In genomic region chr7:4682621-4683042, GRCh38 we compare ENCODE assay signal across 1 cellular context.
A peak's percentile ranks its signal among the peaks of the same experiment; 100 is the strongest.
TF ChIP-seq lines count a peak whose summit lies in the region.

No MANE protein-coding gene starts in this region.

TF ChIP-seq in HepG2, 621 proteins besides CTCF, POLR2A, EP300 and RAD21 (continued from another document):
- TF ChIP-seq THRA (CRISPR knock-in tag; IDR thresholded peaks at IDR 0.05; ENCODE audit: borderline replicate concordance): no peak
- TF ChIP-seq SMAD9 (CRISPR knock-in tag; IDR thresholded peaks at IDR 0.05): no peak
- TF ChIP-seq ZNF557 (CRISPR knock-in tag; IDR thresholded peaks at IDR 0.05): no peak; the same call in 1 of the 2 replicates
- 0 out of 2 replicates have a peak, but pooled peaks have one; percentile 25 for TF ChIP-seq ZNF790 (CRISPR knock-in tag; IDR thresholded peaks at IDR 0.05; ENCODE audit: borderline replicate concordance)
- TF ChIP-seq ZHX2 (IDR thresholded peaks at IDR 0.05; ENCODE audit: low read depth): no peak
- TF ChIP-seq ZHX2 (CRISPR knock-in tag; IDR thresholded peaks at IDR 0.05; ENCODE audit: borderline replicate concordance): no peak
- peak; percentile 72 for TF ChIP-seq PHF8 (CRISPR knock-in tag; IDR thresholded peaks at IDR 0.05)
- no peak for TF ChIP-seq ZNF276 (CRISPR knock-in tag; IDR thresholded peaks at IDR 0.05; ENCODE audit: low read depth)
- 0 out of 2 replicates have a peak, but pooled peaks have one; percentile 47 for TF ChIP-seq ZC3H13 (CRISPR knock-in tag; IDR thresholded peaks at IDR 0.05)
- no peak for TF ChIP-seq IKZF1 (IDR thresholded peaks at IDR 0.05)
- TF ChIP-seq, protein P1, sequence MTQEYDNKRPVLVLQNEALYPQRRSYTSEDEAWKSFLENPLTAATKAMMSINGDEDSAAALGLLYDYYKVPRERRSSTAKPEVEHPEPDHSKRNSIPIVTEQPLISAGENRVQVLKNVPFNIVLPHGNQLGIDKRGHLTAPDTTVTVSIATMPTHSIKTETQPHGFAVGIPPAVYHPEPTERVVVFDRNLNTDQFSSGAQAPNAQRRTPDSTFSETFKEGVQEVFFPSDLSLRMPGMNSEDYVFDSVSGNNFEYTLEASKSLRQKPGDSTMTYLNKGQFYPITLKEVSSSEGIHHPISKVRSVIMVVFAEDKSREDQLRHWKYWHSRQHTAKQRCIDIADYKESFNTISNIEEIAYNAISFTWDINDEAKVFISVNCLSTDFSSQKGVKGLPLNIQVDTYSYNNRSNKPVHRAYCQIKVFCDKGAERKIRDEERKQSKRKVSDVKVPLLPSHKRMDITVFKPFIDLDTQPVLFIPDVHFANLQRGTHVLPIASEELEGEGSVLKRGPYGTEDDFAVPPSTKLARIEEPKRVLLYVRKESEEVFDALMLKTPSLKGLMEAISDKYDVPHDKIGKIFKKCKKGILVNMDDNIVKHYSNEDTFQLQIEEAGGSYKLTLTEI (CRISPR knock-in tag; conservative IDR thresholded peaks at IDR 0.05): no peak
- peak; percentile 28 for TF ChIP-seq STAG1 (CRISPR knock-in tag; IDR thresholded peaks at IDR 0.05)
- TF ChIP-seq TBX3 (IDR thresholded peaks at IDR 0.05; ENCODE audit: borderline replicate concordance): no peak
- no peak for TF ChIP-seq TBP (CRISPR knock-in tag; IDR thresholded peaks at IDR 0.05)
- TF ChIP-seq EZH2 (conservative IDR thresholded peaks at IDR 0.05; ENCODE audit: low read depth, low read length): no peak
- no peak for TF ChIP-seq ZBTB20 (CRISPR knock-in tag; IDR thresholded peaks at IDR 0.05; ENCODE audit: borderline replicate concordance, low read depth)
- TF ChIP-seq, protein P2, sequence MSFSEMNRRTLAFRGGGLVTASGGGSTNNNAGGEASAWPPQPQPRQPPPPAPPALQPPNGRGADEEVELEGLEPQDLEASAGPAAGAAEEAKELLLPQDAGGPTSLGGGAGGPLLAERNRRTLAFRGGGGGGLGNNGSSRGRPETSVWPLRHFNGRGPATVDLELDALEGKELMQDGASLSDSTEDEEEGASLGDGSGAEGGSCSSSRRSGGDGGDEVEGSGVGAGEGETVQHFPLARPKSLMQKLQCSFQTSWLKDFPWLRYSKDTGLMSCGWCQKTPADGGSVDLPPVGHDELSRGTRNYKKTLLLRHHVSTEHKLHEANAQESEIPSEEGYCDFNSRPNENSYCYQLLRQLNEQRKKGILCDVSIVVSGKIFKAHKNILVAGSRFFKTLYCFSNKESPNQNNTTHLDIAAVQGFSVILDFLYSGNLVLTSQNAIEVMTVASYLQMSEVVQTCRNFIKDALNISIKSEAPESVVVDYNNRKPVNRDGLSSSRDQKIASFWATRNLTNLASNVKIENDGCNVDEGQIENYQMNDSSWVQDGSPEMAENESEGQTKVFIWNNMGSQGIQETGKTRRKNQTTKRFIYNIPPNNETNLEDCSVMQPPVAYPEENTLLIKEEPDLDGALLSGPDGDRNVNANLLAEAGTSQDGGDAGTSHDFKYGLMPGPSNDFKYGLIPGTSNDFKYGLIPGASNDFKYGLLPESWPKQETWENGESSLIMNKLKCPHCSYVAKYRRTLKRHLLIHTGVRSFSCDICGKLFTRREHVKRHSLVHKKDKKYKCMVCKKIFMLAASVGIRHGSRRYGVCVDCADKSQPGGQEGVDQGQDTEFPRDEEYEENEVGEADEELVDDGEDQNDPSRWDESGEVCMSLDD (CRISPR knock-in tag; IDR thresholded peaks at IDR 0.05; ENCODE audit: borderline replicate concordance): 0 out of 2 replicates have a peak, but pooled peaks have one; percentile 36
- TF ChIP-seq ZFP62 (CRISPR knock-in tag; IDR thresholded peaks at IDR 0.05): peak; percentile 28; the same call in 1 of the 2 replicates
- TF ChIP-seq, protein P3, sequence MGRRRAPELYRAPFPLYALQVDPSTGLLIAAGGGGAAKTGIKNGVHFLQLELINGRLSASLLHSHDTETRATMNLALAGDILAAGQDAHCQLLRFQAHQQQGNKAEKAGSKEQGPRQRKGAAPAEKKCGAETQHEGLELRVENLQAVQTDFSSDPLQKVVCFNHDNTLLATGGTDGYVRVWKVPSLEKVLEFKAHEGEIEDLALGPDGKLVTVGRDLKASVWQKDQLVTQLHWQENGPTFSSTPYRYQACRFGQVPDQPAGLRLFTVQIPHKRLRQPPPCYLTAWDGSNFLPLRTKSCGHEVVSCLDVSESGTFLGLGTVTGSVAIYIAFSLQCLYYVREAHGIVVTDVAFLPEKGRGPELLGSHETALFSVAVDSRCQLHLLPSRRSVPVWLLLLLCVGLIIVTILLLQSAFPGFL (CRISPR knock-in tag; IDR thresholded peaks at IDR 0.05): 0 out of 2 replicates have a peak, but pooled peaks have one; percentile 46
- peak; percentile 46 for TF ChIP-seq MEIS2 (CRISPR knock-in tag; IDR thresholded peaks at IDR 0.05)
- peak; percentile 50 for TF ChIP-seq MYC (CRISPR knock-in tag; IDR thresholded peaks at IDR 0.05; ENCODE audit: borderline replicate concordance)
- peak; percentile 61 for TF ChIP-seq ZFX (CRISPR knock-in tag; IDR thresholded peaks at IDR 0.05; ENCODE audit: low read depth)
- no peak for TF ChIP-seq ZNF354B (CRISPR knock-in tag; IDR thresholded peaks at IDR 0.05)
- 0 out of 2 replicates have a peak, but pooled peaks have one; percentile 29 for TF ChIP-seq ZNF788 (CRISPR knock-in tag; IDR thresholded peaks at IDR 0.05; ENCODE audit: borderline replicate concordance)
- TF ChIP-seq, protein P4, sequence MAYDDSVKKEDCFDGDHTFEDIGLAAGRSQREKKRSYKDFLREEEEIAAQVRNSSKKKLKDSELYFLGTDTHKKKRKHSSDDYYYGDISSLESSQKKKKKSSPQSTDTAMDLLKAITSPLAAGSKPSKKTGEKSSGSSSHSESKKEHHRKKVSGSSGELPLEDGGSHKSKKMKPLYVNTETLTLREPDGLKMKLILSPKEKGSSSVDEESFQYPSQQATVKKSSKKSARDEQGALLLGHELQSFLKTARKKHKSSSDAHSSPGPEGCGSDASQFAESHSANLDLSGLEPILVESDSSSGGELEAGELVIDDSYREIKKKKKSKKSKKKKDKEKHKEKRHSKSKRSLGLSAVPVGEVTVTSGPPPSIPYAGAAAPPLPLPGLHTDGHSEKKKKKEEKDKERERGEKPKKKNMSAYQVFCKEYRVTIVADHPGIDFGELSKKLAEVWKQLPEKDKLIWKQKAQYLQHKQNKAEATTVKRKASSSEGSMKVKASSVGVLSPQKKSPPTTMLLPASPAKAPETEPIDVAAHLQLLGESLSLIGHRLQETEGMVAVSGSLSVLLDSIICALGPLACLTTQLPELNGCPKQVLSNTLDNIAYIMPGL (CRISPR knock-in tag; IDR thresholded peaks at IDR 0.05; ENCODE audit: borderline replicate concordance in 1 of 2, low read depth in 1 of 2): peak in 1 of 2 experiments; percentile 23; a peak in 2 of 4 replicates
- TF ChIP-seq ZNF543 (CRISPR knock-in tag; IDR thresholded peaks at IDR 0.05): 0 out of 2 replicates have a peak, but pooled peaks have one; percentile 7
- no peak for TF ChIP-seq CCAR2 (optimal IDR thresholded peaks at IDR 0.05; ENCODE audit: low read depth, low read length)
- TF ChIP-seq, protein P5, sequence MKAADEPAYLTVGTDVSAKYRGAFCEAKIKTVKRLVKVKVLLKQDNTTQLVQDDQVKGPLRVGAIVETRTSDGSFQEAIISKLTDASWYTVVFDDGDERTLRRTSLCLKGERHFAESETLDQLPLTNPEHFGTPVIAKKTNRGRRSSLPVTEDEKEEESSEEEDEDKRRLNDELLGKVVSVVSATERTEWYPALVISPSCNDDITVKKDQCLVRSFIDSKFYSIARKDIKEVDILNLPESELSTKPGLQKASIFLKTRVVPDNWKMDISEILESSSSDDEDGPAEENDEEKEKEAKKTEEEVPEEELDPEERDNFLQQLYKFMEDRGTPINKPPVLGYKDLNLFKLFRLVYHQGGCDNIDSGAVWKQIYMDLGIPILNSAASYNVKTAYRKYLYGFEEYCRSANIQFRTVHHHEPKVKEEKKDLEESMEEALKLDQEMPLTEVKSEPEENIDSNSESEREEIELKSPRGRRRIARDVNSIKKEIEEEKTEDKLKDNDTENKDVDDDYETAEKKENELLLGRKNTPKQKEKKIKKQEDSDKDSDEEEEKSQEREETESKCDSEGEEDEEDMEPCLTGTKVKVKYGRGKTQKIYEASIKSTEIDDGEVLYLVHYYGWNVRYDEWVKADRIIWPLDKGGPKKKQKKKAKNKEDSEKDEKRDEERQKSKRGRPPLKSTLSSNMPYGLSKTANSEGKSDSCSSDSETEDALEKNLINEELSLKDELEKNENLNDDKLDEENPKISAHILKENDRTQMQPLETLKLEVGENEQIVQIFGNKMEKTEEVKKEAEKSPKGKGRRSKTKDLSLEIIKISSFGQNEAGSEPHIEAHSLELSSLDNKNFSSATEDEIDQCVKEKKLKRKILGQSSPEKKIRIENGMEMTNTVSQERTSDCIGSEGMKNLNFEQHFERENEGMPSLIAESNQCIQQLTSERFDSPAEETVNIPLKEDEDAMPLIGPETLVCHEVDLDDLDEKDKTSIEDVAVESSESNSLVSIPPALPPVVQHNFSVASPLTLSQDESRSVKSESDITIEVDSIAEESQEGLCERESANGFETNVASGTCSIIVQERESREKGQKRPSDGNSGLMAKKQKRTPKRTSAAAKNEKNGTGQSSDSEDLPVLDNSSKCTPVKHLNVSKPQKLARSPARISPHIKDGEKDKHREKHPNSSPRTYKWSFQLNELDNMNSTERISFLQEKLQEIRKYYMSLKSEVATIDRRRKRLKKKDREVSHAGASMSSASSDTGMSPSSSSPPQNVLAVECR (CRISPR knock-in tag; IDR thresholded peaks at IDR 0.05; ENCODE audit: borderline replicate concordance): peak; percentile 26; the same call in 1 of the 2 replicates
- TF ChIP-seq ZBTB38 (CRISPR knock-in tag; IDR thresholded peaks at IDR 0.05): no peak
- peak; percentile 63; the same call in 1 of the 2 replicates for TF ChIP-seq RBFOX2 (IDR thresholded peaks at IDR 0.05; ENCODE audit: low read depth, low read length)
- no peak for TF ChIP-seq MAX (IDR thresholded peaks at IDR 0.05)
- TF ChIP-seq ZNF784 (CRISPR knock-in tag; IDR thresholded peaks at IDR 0.05; ENCODE audit: borderline replicate concordance): no peak
- TF ChIP-seq ZNF777 (CRISPR knock-in tag; IDR thresholded peaks at IDR 0.05): peak; percentile 51
- peak; percentile 51 for TF ChIP-seq HNRNPK (IDR thresholded peaks at IDR 0.05; ENCODE audit: low read depth, low read length, poor library complexity, severe bottlenecking)
- TF ChIP-seq KDM2A (CRISPR knock-in tag; IDR thresholded peaks at IDR 0.05; ENCODE audit: borderline replicate concordance, low read depth): 0 out of 2 replicates have a peak, but pooled peaks have one; percentile 31
